18 cellular contexts compared by ENCODE assay signal in the genomic region with DNA sequence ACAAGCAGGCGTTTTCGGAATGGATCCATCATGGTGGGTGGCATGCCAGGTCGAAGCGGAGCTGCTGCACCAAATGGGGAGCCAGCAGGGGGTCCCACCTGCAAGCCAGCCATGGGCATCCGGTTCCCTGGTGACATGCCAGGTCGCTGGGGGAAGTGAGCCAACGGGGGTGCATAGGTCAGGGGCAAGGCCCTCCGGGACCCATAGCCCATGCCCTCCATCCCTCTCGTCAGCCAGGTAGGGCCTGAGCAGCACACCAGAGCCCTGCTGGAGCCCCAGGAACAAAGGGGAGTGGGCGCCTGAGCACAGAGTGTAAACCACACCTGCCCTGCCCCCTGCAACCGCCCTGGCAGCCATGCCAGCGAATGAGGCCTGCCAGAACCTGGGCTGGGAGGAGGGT. TPM values are rescaled to one million over a fixed set of nuclear protein-coding genes. Genes with fewer than 3 reads are reported as not detected.
DNase-seq lines count a peak whose midpoint lies in the region; ATAC-seq, FAIRE-seq and TF ChIP-seq lines count a peak whose summit lies in the region.
"Had no signal": no experiment of that assay in that cellular context is flagged by ENCODE, and none has a peak within 500 bp of the region (broad histone marks: within the 10 kb centered on the region; RNA-seq: fewer than 3 reads in every experiment).

No MANE protein-coding gene starts in this region.

- no peaks in the 10 kb centered on the region for H3K9me3 Mint-ChIP-seq in activated T-cell treated with anti-CD3 and anti-CD28 coated beads, Interleukin-2, amount 50 U/mL, for 24 hours
- H3K9me3 Mint-ChIP-seq in immature natural killer cell: no peaks in the 10 kb centered on the region
- H3K9me3 Mint-ChIP-seq: activated naive CD8-positive, alpha-beta T cell treated with anti-CD3 and anti-CD28 coated beads, Interleukin-2, amount 10 ng/mL, durations not matched to agents 7 days and 5 days; memory B cell had no signal

- peaks cover 70% of the 10 kb centered on the region for H3K36me3 Mint-ChIP-seq in activated T-cell treated with anti-CD3 and anti-CD28 coated beads, Interleukin-2, amount 50 U/mL, for 24 hours (ENCODE audit: low read depth)
- peaks cover 0 to 8% (median 5%) of the 10 kb centered on the region in 3 donors for H3K36me3 Mint-ChIP-seq in immature natural killer cell

- no peak for TF ChIP-seq POLR2A in transverse colon (IDR thresholded peaks at IDR 0.05)

- H3K27ac ChIP-seq in coronary artery (peak overlapping the region; percentile 91 to 93), pancreas (peak overlapping the region; percentile 60 to 72 (median 63)), transverse colon (peak overlapping the region; percentile 96 to 99 (median 97))

- 72 to 83% methylated on average over 12 of the region's 12 CpGs for WGBS in pancreas, 2 donors
- WGBS in transverse colon (ENCODE audit: low coverage in 1 of 2), 2 donors: 90% methylated on average over 11 of the region's 12 CpGs; no CpG with 5 or more reads in 1 of the 2 donors

- H3K4me1 ChIP-seq in pancreas (peaks cover 36 to 43% (median 39%) of the 10 kb centered on the region in 3 donors), transverse colon (peaks cover 29 to 61% (median 48%) of the 10 kb centered on the region in 4 donors)

- H3K4me3 ChIP-seq in coronary artery (no peak overlapping the region), pancreas (no peak overlapping the region), transverse colon (no peak overlapping the region)

- FAIRE-seq in pancreas (lab: Jason Lieb, UNC): no peak
- FAIRE-seq: A204.1 had no signal

- TF ChIP-seq EP300 in transverse colon (IDR thresholded peaks at IDR 0.05; ENCODE audit: low read depth): no peak

- no peak overlapping the region for H3K4me3 Mint-ChIP-seq in activated T-cell treated with anti-CD3 and anti-CD28 coated beads, Interleukin-2, amount 50 U/mL, for 24 hours
- H3K4me3 Mint-ChIP-seq in immature natural killer cell: no peak overlapping the region
- H3K4me3 Mint-ChIP-seq: activated naive CD8-positive, alpha-beta T cell treated with anti-CD3 and anti-CD28 coated beads, Interleukin-2, amount 10 ng/mL, durations not matched to agents 7 days and 5 days; memory B cell had no signal

- H3K4me1 Mint-ChIP-seq in activated T-cell treated with anti-CD3 and anti-CD28 coated beads, Interleukin-2, amount 50 U/mL, for 24 hours (ENCODE audit: low read depth): peaks cover 55% of the 10 kb centered on the region
- peaks cover 41 to 66% of the 10 kb centered on the region in 2 donors for H3K4me1 Mint-ChIP-seq in immature natural killer cell

- no peak for ATAC-seq in pancreas
- ATAC-seq in HG03469 (IDR thresholded peaks at IDR 0.05; ENCODE audit: unreplicated experiment): no peak

- no peaks in the 10 kb centered on the region for H3K9me3 ChIP-seq in pancreas
- H3K9me3 ChIP-seq in transverse colon: no peaks in the 10 kb centered on the region

- no peak for DNase-seq in activated T-cell treated with anti-CD3 and anti-CD28 coated beads, Interleukin-2, amount 50 U/mL, for 24 hours
- no peak for DNase-seq in activated T-cell treated with anti-CD3 and anti-CD28 coated beads, Interleukin-2, amount 50 U/mL, for 1 hour
- DNase-seq in coronary artery (ENCODE audit: low spot score) (no peak), pancreas (peak in 2 of 6 donors; percentile 42 to 65), transverse colon (no peak), COLO668 (lab: John Stamatoyannopoulos, UW; ENCODE audit: unreplicated experiment) (no peak), immature natural killer cell (no peak)
- DNase-seq: activated CD4-positive, alpha-beta T cell treated with anti-CD3 and anti-CD28 coated beads for 1 hour; activated CD8-positive, alpha-beta memory T cell treated with anti-CD3 and anti-CD28 coated beads, Interleukin-2, amount 50 U/mL, for 48 hours; activated naive CD8-positive, alpha-beta T cell treated with anti-CD3 and anti-CD28 coated beads, Interleukin-2, amount 10 ng/mL, durations not matched to agents 7 days and 5 days; Calu3; MV-4-11; RPMI8226 had no signal

- TF ChIP-seq CTCF in coronary artery (IDR thresholded peaks at IDR 0.05) (no peak), pancreas (IDR thresholded peaks at IDR 0.05) (no peak), transverse colon (IDR thresholded peaks at IDR 0.05) (no peak)

- in situ Hi-C loops in transverse colon (cut with MboI; ENCODE audit: low pct_ligation_motif_present in 1 of 4, low pct_unique_long_range_greater_than_20kb in 1 of 4, low sequenced_read_pairs in 3 of 4): no loop called here

- intact Hi-C loops in pancreas (cut with DNase I) (no loop called here), transverse colon (cut with DNase I; ENCODE audit: low total_unique reads) (no loop called here)

- H3K27ac Mint-ChIP-seq in activated T-cell treated with anti-CD3 and anti-CD28 coated beads, Interleukin-2, amount 50 U/mL, for 24 hours: peak overlapping the region; percentile 20
- H3K27ac Mint-ChIP-seq in immature natural killer cell: no peak overlapping the region
- H3K27ac Mint-ChIP-seq: memory B cell had no signal

- H3K27me3 Mint-ChIP-seq in activated T-cell treated with anti-CD3 and anti-CD28 coated beads, Interleukin-2, amount 50 U/mL, for 24 hours: no peaks in the 10 kb centered on the region
- H3K27me3 Mint-ChIP-seq in immature natural killer cell (ENCODE audit: low read depth in 3 of 3): peaks cover 2 to 9% (median 7%) of the 10 kb centered on the region in 3 donors
- H3K27me3 Mint-ChIP-seq: activated naive CD8-positive, alpha-beta T cell treated with anti-CD3 and anti-CD28 coated beads, Interleukin-2, amount 10 ng/mL, durations not matched to agents 7 days and 5 days; memory B cell had no signal

- peaks cover 0 to 37% (median 29%) of the 10 kb centered on the region in 3 donors for H3K36me3 ChIP-seq in pancreas
- H3K36me3 ChIP-seq in transverse colon: peaks cover 0 to 32% (median 9%) of the 10 kb centered on the region in 4 donors

- H3K27me3 ChIP-seq in pancreas (no peaks in the 10 kb centered on the region), transverse colon (no peaks in the 10 kb centered on the region)

RNA-seq across cellular contexts. Expression of gene SMARCD2, which starts 5.0 kb away (rescaled TPM):
- total RNA-seq in pancreas (10 to 100 TPM; 37.6 to 57.3 (median 47.2) TPM), transverse colon (100 to 1,000 TPM in 3 of 4 donors, 10 to 100 TPM in 1; 99.0 to 130 (median 109) TPM)
- polyA plus RNA-seq in pancreas (10 to 100 TPM; 38.8 to 51.2 TPM), immature natural killer cell (10 to 100 TPM; 77.9 to 83.7 (median 82.9) TPM)

RNA-seq across cellular contexts. Expression of gene FTSJ3, which starts 10.0 kb away (rescaled TPM):
- total RNA-seq in pancreas (10 to 100 TPM in 5 of 6 donors, 1 to 10 TPM in 1; 8.6 to 23.0 (median 12.8) TPM), transverse colon (10 to 100 TPM; 17.7 to 45.9 (median 34.6) TPM)
- polyA plus RNA-seq in pancreas (10 to 100 TPM; 20.4 to 24.0 TPM), immature natural killer cell (10 to 100 TPM; 13.3 to 37.9 (median 19.0) TPM)

RNA-seq across cellular contexts. Expression of gene PSMC5, which starts 10.2 kb away (rescaled TPM):
- total RNA-seq in pancreas (10 to 100 TPM; 36.5 to 61.1 (median 53.0) TPM), transverse colon (100 to 1,000 TPM in 1 of 4 donors, 10 to 100 TPM in 3; 63.2 to 131 (median 77.9) TPM)
- polyA plus RNA-seq in pancreas (100 to 1,000 TPM; 109 to 154 TPM), immature natural killer cell (100 to 1,000 TPM; 130 to 222 (median 148) TPM)

RNA-seq across cellular contexts. Expression of gene CSH2, which starts 36.0 kb away (rescaled TPM):
- total RNA-seq in pancreas (not detected), transverse colon (not detected)
- polyA plus RNA-seq in pancreas (not detected), immature natural killer cell (not detected)
- total RNA-seq: activated naive CD8-positive, alpha-beta T cell treated with anti-CD3 and anti-CD28 coated beads, Interleukin-2, amount 10 ng/mL, durations not matched to agents 7 days and 5 days; Calu3; subcutaneous adipose tissue; T-helper 2 cell treated with Interferon-gamma antibody and Interleukin-4, amounts not matched to agents 100 ng/mL and 5 ng/mL, for 36 hours had no signal

RNA-seq across cellular contexts. Expression of gene GH2, which starts 44.3 kb away (rescaled TPM):
- total RNA-seq in pancreas: not detected
- not detected for polyA plus RNA-seq in pancreas
- total RNA-seq in transverse colon: not detected
- polyA plus RNA-seq in immature natural killer cell: not detected
- total RNA-seq: activated naive CD8-positive, alpha-beta T cell treated with anti-CD3 and anti-CD28 coated beads, Interleukin-2, amount 10 ng/mL, durations not matched to agents 7 days and 5 days; Calu3; subcutaneous adipose tissue; T-helper 2 cell treated with Interferon-gamma antibody and Interleukin-4, amounts not matched to agents 100 ng/mL and 5 ng/mL, for 36 hours had no signal
